Comparison of ENCODE assay signal across 8 cellular contexts in genomic region chr6:160088069-160088773, GRCh38. TPM values are rescaled to one million over a fixed set of nuclear protein-coding genes. Genes with fewer than 3 reads are reported as not detected.
DNase-seq lines count a peak whose midpoint lies in the region; ATAC-seq and TF ChIP-seq lines count a peak whose summit lies in the region.

No MANE protein-coding gene starts in this region.

- no peak overlapping the region for H2AFZ ChIP-seq in PC-9

- no peak for DNase-seq in activated naive CD4-positive, alpha-beta T cell treated with anti-CD3 and anti-CD28 coated beads, Interleukin-2, amount 50 U/mL, for 72 hours (ENCODE audit: low spot score in 2 of 2)
- no peak for DNase-seq in activated naive CD4-positive, alpha-beta T cell treated with Interleukin-2 at 50 U/mL for 16 hours
- peak in 1 of 2 experiments; percentile 9 for DNase-seq in PC-9
- DNase-seq in erythroblast (lab: John Stamatoyannopoulos, UW), result peak; percentile 19 to 62
- DNase-seq in myocyte (ENCODE audit: low read depth), result peak; percentile 80
- DNase-seq in NCI-H2196 (lab: John Stamatoyannopoulos, UW; ENCODE audit: unreplicated experiment), result no peak

- H4K20me1 ChIP-seq in PC-9 (ENCODE audit: insufficient read depth), result no peaks in the 10 kb centered on the region

- no peak for TF ChIP-seq POLR2A in erythroblast (IDR thresholded peaks at IDR 0.05; ENCODE audit: low read length)

- peaks cover 14% of the 10 kb centered on the region for H3K36me3 ChIP-seq in PC-9 (ENCODE audit: low read depth)

- CTCF ChIA-PET in PC-9 (lab: Charles Lee), result no interaction called here

- no peak overlapping the region for H3K4me3 ChIP-seq in PC-9

- H3K27me3 ChIP-seq in PC-9 (ENCODE audit: insufficient read depth, low read depth), result no peaks in the 10 kb centered on the region

- no TSS peak for BruUV-seq in PC-9 (replicated peaks; lab: Mats Ljungman, UMichigan)

- TF ChIP-seq CTCF in PC-9 (conservative IDR thresholded peaks at IDR 0.05), result peak; percentile 73

- no peak overlapping the region for H3K4me2 ChIP-seq in PC-9

- POLR2A ChIA-PET in PC-9 (lab: Charles Lee; ENCODE audit: unreplicated experiment), result no interaction called here

- intact Hi-C loops in PC-9 (cut with micrococcal nuclease; ENCODE audit: unreplicated experiment), result loop anchor here (5.0 kb wide), 1 partner anchor 369 kb away; no protein-coding TSS in a partner anchor

- no peaks in the 10 kb centered on the region for H3K9me3 Mint-ChIP-seq in activated naive CD4-positive, alpha-beta T cell treated with anti-CD3 and anti-CD28 coated beads, Interleukin-2, amount 50 U/mL, for 72 hours

- H3K27ac Mint-ChIP-seq in activated naive CD4-positive, alpha-beta T cell treated with anti-CD3 and anti-CD28 coated beads, Interleukin-2, amount 50 U/mL, for 72 hours, result peak overlapping the region; percentile 25 to 41

- no peaks in the 10 kb centered on the region for H3K9me2 ChIP-seq in PC-9 (ENCODE audit: insufficient read depth)

- H3K4me1 ChIP-seq in PC-9 (replicated peaks; ENCODE audit: insufficient read depth), result no peaks in the 10 kb centered on the region

- H3K79me2 ChIP-seq in PC-9 (ENCODE audit: low read depth), result no peaks in the 10 kb centered on the region

- ATAC-seq in activated naive CD4-positive, alpha-beta T cell treated with anti-CD3 and anti-CD28 coated beads, Interleukin-2, amount 50 U/mL, for 72 hours, result no peak
- ATAC-seq in GM19328 (IDR thresholded peaks at IDR 0.05; ENCODE audit: unreplicated experiment), result no peak
- ATAC-seq in GM21423 (IDR thresholded peaks at IDR 0.05; ENCODE audit: unreplicated experiment), result no peak

- no peak overlapping the region for H3K27ac ChIP-seq in PC-9

- no peaks in the 10 kb centered on the region for H3F3A ChIP-seq in PC-9 (ENCODE audit: insufficient read depth, low read depth)

- H3K9me3 ChIP-seq in PC-9 (ENCODE audit: insufficient read depth, low read depth), result no peaks in the 10 kb centered on the region

- H3K36me3 Mint-ChIP-seq in activated naive CD4-positive, alpha-beta T cell treated with anti-CD3 and anti-CD28 coated beads, Interleukin-2, amount 50 U/mL, for 72 hours, result peaks cover 19 to 24% of the 10 kb centered on the region in 2 donors

RNA-seq across cellular contexts. Expression of gene SLC22A1, which starts 33.4 kb away (rescaled TPM):
- 1 to 10 TPM in 1 of 2 donors, not detected in 1; 1.2 TPM for total RNA-seq in activated naive CD4-positive, alpha-beta T cell treated with anti-CD3 and anti-CD28 coated beads, Interleukin-2, amount 50 U/mL, for 72 hours
- total RNA-seq in PC-9 (2021) (0.25 TPM in 1 of 2 replicates, not detected in the other), myocyte (0.19 and 0.31 TPM in 2 replicates)
- polyA plus RNA-seq in myocyte (2012), result 0.77 TPM

Comparison
In these comparisons a context has a peak if more than half of its experiments do, and no peak if none do; other contexts are left out.
1. DNase-seq: peak in erythroblast (2 of 2) and myocyte (single experiment); none in activated naive CD4-positive, alpha-beta T cell treated with anti-CD3 and anti-CD28 coated beads, Interleukin-2, amount 50 U/mL, for 72 hours (0 of 2), activated naive CD4-positive, alpha-beta T cell treated with Interleukin-2 at 50 U/mL for 16 hours (single experiment) and NCI-H2196 (single experiment).